22 cellular contexts compared by ENCODE assay signal in the genomic region with DNA sequence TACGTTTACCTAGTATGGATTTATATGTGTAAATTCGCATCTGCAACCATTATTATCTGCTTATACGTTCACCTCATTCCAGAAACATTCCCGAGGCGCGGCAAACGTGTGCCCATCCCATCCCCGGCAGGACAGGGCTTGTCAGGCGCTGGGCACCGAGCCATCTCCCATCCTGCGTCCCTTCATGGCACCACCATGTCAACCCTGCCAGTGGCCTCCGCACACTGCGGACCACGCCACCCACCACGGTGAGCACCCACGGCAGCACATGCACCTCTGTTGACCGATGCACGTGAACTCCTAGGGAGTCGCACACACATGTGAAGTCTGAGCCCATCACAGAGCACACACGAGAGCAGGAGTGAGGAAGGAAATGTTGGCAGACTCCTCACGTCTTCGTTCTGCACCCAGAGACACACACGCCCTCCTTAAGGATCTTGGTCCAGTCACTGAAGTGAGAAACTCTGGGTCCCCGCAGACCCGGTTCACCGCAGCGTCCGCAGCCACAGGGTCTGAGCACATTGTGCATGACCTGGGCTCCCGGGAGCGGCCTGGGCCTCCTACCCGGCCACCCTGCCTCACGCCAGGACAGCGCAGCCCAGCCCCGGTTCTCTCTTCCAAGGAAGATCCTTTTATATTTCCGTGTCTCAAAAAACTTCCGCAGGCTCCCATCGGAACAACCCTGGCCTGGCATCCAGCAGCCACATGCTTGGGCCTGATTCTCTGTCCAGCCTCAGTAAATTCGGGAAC.
DNase-seq lines count a peak whose midpoint lies in the region; ATAC-seq and TF ChIP-seq lines count a peak whose summit lies in the region.
"Had no signal": no experiment of that assay in that cellular context is flagged by ENCODE, and none has a peak within 500 bp of the region (broad histone marks: within the 10 kb centered on the region; RNA-seq: fewer than 3 reads in every experiment).

No MANE protein-coding gene starts in this region.

- H2AK5ac ChIP-seq in mesenchymal stem cell (ENCODE audit: low read length, severe bottlenecking), result no peak overlapping the region

- H3K4me3 ChIP-seq in mesenchymal stem cell (ENCODE audit: insufficient read depth in 1 of 2, low read depth in 1 of 2, low read length in 2 of 2), result no peak overlapping the region
- no peak overlapping the region for H3K4me3 ChIP-seq in adrenal gland
- H3K4me3 ChIP-seq: HAP-1 had no signal

- peak overlapping the region; percentile 64 for H3K9ac ChIP-seq in mesenchymal stem cell (ENCODE audit: low read length)

- no peak overlapping the region for H3K4me2 ChIP-seq in mesenchymal stem cell (ENCODE audit: low read length, poor library complexity, severe bottlenecking)

- peaks cover 5% of the 10 kb centered on the region for H3K79me1 ChIP-seq in mesenchymal stem cell (replicated peaks; ENCODE audit: low read length, poor library complexity, severe bottlenecking)

- peaks cover 35% of the 10 kb centered on the region for H3K4me1 ChIP-seq in mesenchymal stem cell (ENCODE audit: control insufficient read depth, insufficient read depth, low read depth, low read length)
- H3K4me1 ChIP-seq in adrenal gland (replicated peaks in 1 of 2), result no peaks in the 10 kb centered on the region
- H3K4me1 ChIP-seq: HAP-1 had no signal

- H3K9me3 Mint-ChIP-seq in natural killer cell, result no peaks in the 10 kb centered on the region
- no peaks in the 10 kb centered on the region for H3K9me3 Mint-ChIP-seq in natural killer cell treated with Interleukin-12 subunit alpha and Interleukin-12 subunit beta and Interleukin-15 and Interleukin-18, amount 100 ng/mL, for 72 hours
- no peaks in the 10 kb centered on the region for H3K9me3 Mint-ChIP-seq in activated CD8-positive, alpha-beta T cell treated with anti-CD3 and anti-CD28 coated beads for 36 hours

- no peak overlapping the region for H3K14ac ChIP-seq in mesenchymal stem cell (ENCODE audit: low read length in 2 of 2)

- ATAC-seq in natural killer cell (no peak), HG03442 (IDR thresholded peaks at IDR 0.05; ENCODE audit: unreplicated experiment) (no peak), GM21515 (IDR thresholded peaks at IDR 0.05; ENCODE audit: unreplicated experiment) (no peak)
- ATAC-seq in natural killer cell treated with Interleukin-12 subunit alpha and Interleukin-12 subunit beta and Interleukin-15 and Interleukin-18, amount 100 ng/mL, for 72 hours, result no peak
- no peak for ATAC-seq in activated CD8-positive, alpha-beta T cell treated with anti-CD3 and anti-CD28 coated beads for 36 hours

- H3K27ac ChIP-seq in mesenchymal stem cell (ENCODE audit: low read length, poor library complexity, severe bottlenecking) (no peak overlapping the region), adrenal gland (no peak overlapping the region)

- no peak overlapping the region for H3K18ac ChIP-seq in mesenchymal stem cell (ENCODE audit: low read depth in 1 of 2, low read length in 2 of 2)

- no peak overlapping the region for H2BK120ac ChIP-seq in mesenchymal stem cell (ENCODE audit: low read depth, low read length)

- no peak overlapping the region for H2BK12ac ChIP-seq in mesenchymal stem cell (ENCODE audit: low read length in 2 of 2)

- H3K27me3 ChIP-seq in mesenchymal stem cell (ENCODE audit: control insufficient read depth in 1 of 2, insufficient read depth in 1 of 2, low read length in 2 of 2) (no peaks in the 10 kb centered on the region), adrenal gland (no peaks in the 10 kb centered on the region)
- H3K27me3 ChIP-seq: gastrocnemius medialis had no signal

- no peak overlapping the region for H4K8ac ChIP-seq in mesenchymal stem cell (ENCODE audit: low read length)

- WGBS in mesenchymal stem cell, result 94% methylated on average over 38 of the region's 38 CpGs
- 85 to 90% (median 89%) methylated on average over 32 to 38 of the region's 38 CpGs for WGBS in adrenal gland, 4 donors

- no peak overlapping the region for H2AFZ ChIP-seq in mesenchymal stem cell (ENCODE audit: low read depth, low read length)

- peaks cover 61 to 76% of the 10 kb centered on the region in 2 donors for H3K4me1 Mint-ChIP-seq in natural killer cell
- peaks cover 42 to 43% of the 10 kb centered on the region in 2 donors for H3K4me1 Mint-ChIP-seq in natural killer cell treated with Interleukin-12 subunit alpha and Interleukin-12 subunit beta and Interleukin-15 and Interleukin-18, amount 100 ng/mL, for 72 hours (ENCODE audit: low read depth in 2 of 2)
- H3K4me1 Mint-ChIP-seq in activated CD8-positive, alpha-beta T cell treated with anti-CD3 and anti-CD28 coated beads for 36 hours (ENCODE audit: low read depth), result peaks cover 41% of the 10 kb centered on the region

- CTCF ChIA-PET in activated CD8-positive, alpha-beta T cell treated with anti-CD3 and anti-CD28 coated beads for 36 hours (lab: Charles Lee), result no interaction called here

- H3K36me3 ChIP-seq in mesenchymal stem cell (ENCODE audit: control insufficient read depth in 1 of 2, insufficient read depth in 2 of 2, low read depth in 1 of 2, low read length in 2 of 2) (peaks cover 52 to 72% of the 10 kb centered on the region in 2 experiments), adrenal gland (replicated peaks in 1 of 2) (no peaks in the 10 kb centered on the region)
- H3K36me3 ChIP-seq: gastrocnemius medialis, HAP-1 had no signal

- H3K4me3 Mint-ChIP-seq in natural killer cell, result peak overlapping the region; percentile 56
- H3K4me3 Mint-ChIP-seq in natural killer cell treated with Interleukin-12 subunit alpha and Interleukin-12 subunit beta and Interleukin-15 and Interleukin-18, amount 100 ng/mL, for 72 hours, result no peak overlapping the region
- no peak overlapping the region for H3K4me3 Mint-ChIP-seq in activated CD8-positive, alpha-beta T cell treated with anti-CD3 and anti-CD28 coated beads for 36 hours

- no peak overlapping the region for H2BK5ac ChIP-seq in mesenchymal stem cell (ENCODE audit: low read depth, low read length, poor library complexity, severe bottlenecking)

- no peak overlapping the region for H3K23ac ChIP-seq in mesenchymal stem cell (ENCODE audit: low read length in 2 of 2)

- no peaks in the 10 kb centered on the region for H3K9me3 ChIP-seq in mesenchymal stem cell (ENCODE audit: control insufficient read depth, low read length)
- no peaks in the 10 kb centered on the region for H3K9me3 ChIP-seq in adrenal gland (replicated peaks in 1 of 3)
- H3K9me3 ChIP-seq: gastrocnemius medialis, HAP-1 had no signal

- H3K27ac Mint-ChIP-seq in natural killer cell, result peak overlapping the region; percentile 86 to 89
- peak overlapping the region in 1 of 2 donors; percentile 95 for H3K27ac Mint-ChIP-seq in natural killer cell treated with Interleukin-12 subunit alpha and Interleukin-12 subunit beta and Interleukin-15 and Interleukin-18, amount 100 ng/mL, for 72 hours
- peak overlapping the region; percentile 80 for H3K27ac Mint-ChIP-seq in activated CD8-positive, alpha-beta T cell treated with anti-CD3 and anti-CD28 coated beads for 36 hours

- DNase-seq in natural killer cell (no peak), mesenchymal stem cell (no peak), adrenal gland (no peak), NCI-H748 (lab: John Stamatoyannopoulos, UW; ENCODE audit: unreplicated experiment) (no peak)
- DNase-seq in natural killer cell treated with Interleukin-12 subunit alpha and Interleukin-12 subunit beta and Interleukin-15 and Interleukin-18, amount 100 ng/mL, for 72 hours (ENCODE audit: low spot score), result no peak
- no peak for DNase-seq in activated CD8-positive, alpha-beta T cell treated with anti-CD3 and anti-CD28 coated beads for 36 hours
- DNase-seq: activated CD8-positive, alpha-beta memory T cell treated with anti-CD3 and anti-CD28 coated beads for 24 hours; activated naive CD4-positive, alpha-beta T cell treated with anti-CD3 and anti-CD28 coated beads, Interleukin-2, amount 50 U/mL, for 16 hours; activated T-cell treated with anti-CD3 and anti-CD28 coated beads, Interleukin-2, amount 50 U/mL, for 48 hours; DMS79 treated with DMSO at 0.1 percent for 48 hours; effector CD4-positive, alpha-beta T cell; gastrocnemius medialis; hypothalamus; KG1; NCI-H1436 treated with DMSO at 0.1 percent for 48 hours; NCI-H2171; NCI-H524 treated with DMSO at 0.1 percent for 48 hours; substantia nigra; T1000 had no signal

- POLR2A ChIA-PET in activated CD8-positive, alpha-beta T cell treated with anti-CD3 and anti-CD28 coated beads for 36 hours (lab: Charles Lee), result no interaction called here

- intact Hi-C loops in natural killer cell (cut with micrococcal nuclease), result no loop called here
- intact Hi-C loops in activated CD8-positive, alpha-beta T cell treated with anti-CD3 and anti-CD28 coated beads for 36 hours (cut with micrococcal nuclease), result no loop called here
- intact Hi-C loops in adrenal gland (cut with DNase I), result no loop called here

- no peaks in the 10 kb centered on the region for H3K27me3 Mint-ChIP-seq in natural killer cell (ENCODE audit: low read depth in 2 of 2)
- H3K27me3 Mint-ChIP-seq in natural killer cell treated with Interleukin-12 subunit alpha and Interleukin-12 subunit beta and Interleukin-15 and Interleukin-18, amount 100 ng/mL, for 72 hours, result no peaks in the 10 kb centered on the region
- H3K27me3 Mint-ChIP-seq in activated CD8-positive, alpha-beta T cell treated with anti-CD3 and anti-CD28 coated beads for 36 hours, result no peaks in the 10 kb centered on the region

- no peak overlapping the region for H4K91ac ChIP-seq in mesenchymal stem cell (ENCODE audit: low read length)

- no peaks in the 10 kb centered on the region for H3K36me3 Mint-ChIP-seq in natural killer cell
- no peaks in the 10 kb centered on the region for H3K36me3 Mint-ChIP-seq in natural killer cell treated with Interleukin-12 subunit alpha and Interleukin-12 subunit beta and Interleukin-15 and Interleukin-18, amount 100 ng/mL, for 72 hours
- peaks cover 19% of the 10 kb centered on the region for H3K36me3 Mint-ChIP-seq in activated CD8-positive, alpha-beta T cell treated with anti-CD3 and anti-CD28 coated beads for 36 hours (ENCODE audit: low read depth)

- TF ChIP-seq POLR2A in adrenal gland (IDR thresholded peaks at IDR 0.05), result no peak

- peak overlapping the region; percentile 26 for H2BK15ac ChIP-seq in mesenchymal stem cell (ENCODE audit: low read depth, poor library complexity, severe bottlenecking)

- H3K4ac ChIP-seq in mesenchymal stem cell (ENCODE audit: low read depth in 1 of 2, low read length in 2 of 2), result peak overlapping the region in 1 of 2 experiments; percentile 46

- TF ChIP-seq CTCF in natural killer cell (IDR thresholded peaks at IDR 0.05) (no peak), adrenal gland (IDR thresholded peaks at IDR 0.05) (no peak)
- TF ChIP-seq CTCF in activated CD8-positive, alpha-beta T cell treated with anti-CD3 and anti-CD28 coated beads for 36 hours (IDR thresholded peaks at IDR 0.05), result no peak
